10 cellular contexts compared by ENCODE assay signal in the genomic region with DNA sequence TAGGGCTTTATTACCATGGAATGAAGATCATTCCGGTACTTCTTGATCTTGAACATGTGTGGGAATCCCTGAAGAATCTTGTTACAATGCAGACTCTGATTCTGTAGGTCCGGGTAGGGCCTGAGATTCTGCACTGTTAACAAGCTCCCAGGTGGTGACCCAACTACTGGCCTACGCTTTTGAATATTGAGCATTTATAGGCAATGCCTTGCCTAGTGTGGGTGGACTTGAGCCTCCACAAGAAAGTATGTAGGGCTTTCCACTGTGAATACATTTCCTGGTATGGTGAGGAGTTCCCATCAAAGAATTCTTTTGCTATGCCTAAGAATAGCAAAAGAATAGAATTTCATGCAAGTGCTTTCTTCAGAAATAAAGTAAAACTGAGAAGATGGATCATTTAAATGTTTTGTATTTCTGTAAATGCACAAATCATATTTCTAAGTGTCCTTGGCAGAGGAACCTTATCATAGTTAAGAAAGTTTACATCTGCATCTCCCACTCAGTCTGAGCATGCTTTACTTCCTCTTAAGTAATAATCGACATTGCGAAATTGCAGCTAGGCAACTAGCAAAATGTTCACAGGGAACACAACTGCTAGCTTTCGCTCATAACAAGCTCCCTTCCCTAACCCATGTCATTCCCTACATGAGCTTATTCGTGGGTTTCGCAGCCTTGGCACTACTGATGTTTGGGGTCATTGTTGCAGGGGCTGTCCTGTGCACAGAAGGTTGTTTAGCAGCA.
A peak's percentile ranks its signal among the peaks of the same experiment; 100 is the strongest.
DNase-seq lines count a peak whose midpoint lies in the region; ATAC-seq, FAIRE-seq and TF ChIP-seq lines count a peak whose summit lies in the region.
"Had no signal": no experiment of that assay in that cellular context is flagged by ENCODE, and none has a peak within 500 bp of the region (broad histone marks: within the 10 kb centered on the region; RNA-seq: fewer than 3 reads in every experiment).

No MANE protein-coding gene starts in this region.

- H3K79me2 ChIP-seq in fibroblast of lung (ENCODE audit: control insufficient read depth, insufficient read depth, low read length): no peaks in the 10 kb centered on the region

- no peak for TF ChIP-seq CTCF in fibroblast of lung (conservative IDR thresholded peaks at IDR 0.05 in 1 of 2, IDR thresholded peaks at IDR 0.05 in 1 of 2; ENCODE audit: low read depth in 1 of 2, low read length in 2 of 2)

- no peak overlapping the region for H3K4me3 ChIP-seq in fibroblast of lung (replicated peaks in 1 of 4; ENCODE audit: control extremely low read depth in 1 of 4, insufficient read depth in 1 of 4, low read depth in 3 of 4, low read length in 4 of 4)

- no peak overlapping the region for H2AFZ ChIP-seq in fibroblast of lung (ENCODE audit: low read length)

- peaks cover 29% of the 10 kb centered on the region for H3K4me1 ChIP-seq in fibroblast of lung (ENCODE audit: control insufficient read depth, extremely low read depth, insufficient read depth, low read length)

- no peaks in the 10 kb centered on the region for H3K9me3 ChIP-seq in fibroblast of lung (ENCODE audit: control insufficient read depth, insufficient read depth, low read depth, low read length)

- peak overlapping the region; percentile 98 for H3K27ac ChIP-seq in fibroblast of lung (ENCODE audit: insufficient read depth, low read length)

- H3K9ac ChIP-seq in fibroblast of lung (ENCODE audit: insufficient read depth, low read length): peak overlapping the region; percentile 34

- no peaks in the 10 kb centered on the region for H3K27me3 ChIP-seq in fibroblast of lung (ENCODE audit: control insufficient read depth, insufficient read depth, low read length)

- FAIRE-seq in RCC 7860 (lab: Jason Lieb, UNC): no peak
- FAIRE-seq: endothelial cell of umbilical vein had no signal

- no peak for ATAC-seq in HG02610 (IDR thresholded peaks at IDR 0.05; ENCODE audit: unreplicated experiment)

- DNase-seq in GDM1 (lab: John Stamatoyannopoulos, UW) (peak; percentile 51), RCC 7860 (ENCODE audit: low spot score) (peak; percentile 59), fibroblast of lung (ENCODE audit: low read depth in 2 of 2) (peak; percentile 87 to 99), pons (ENCODE audit: low spot score) (peak; percentile 45), NCI-H1930 (lab: John Stamatoyannopoulos, UW) (no peak)
- no peak for DNase-seq in activated CD8-positive, alpha-beta memory T cell treated with anti-CD3 and anti-CD28 coated beads for 24 hours
- no peak for DNase-seq in stimulated activated naive CD4-positive, alpha-beta T cell (lab: John Stamatoyannopoulos, UW)
- DNase-seq: stimulated activated CD4-positive, alpha-beta T cell treated with anti-CD3 and anti-CD28 coated beads, Interleukin-4, amount 100 ng/mL, for 24 hours had no signal

- peak overlapping the region; percentile 41 for H3K4me2 ChIP-seq in fibroblast of lung (ENCODE audit: extremely low read depth, insufficient read depth, low read length)

- H4K20me1 ChIP-seq in fibroblast of lung (ENCODE audit: control insufficient read depth, extremely low read depth, insufficient read depth, low read length): no peaks in the 10 kb centered on the region

- no peaks in the 10 kb centered on the region for H3K36me3 ChIP-seq in fibroblast of lung (ENCODE audit: control insufficient read depth, insufficient read depth, low read length)

Comparison
In these comparisons a context has a peak if more than half of its experiments do, and no peak if none do; other contexts are left out.
1. DNase-seq: peak in GDM1 (single experiment), RCC 7860 (single experiment), fibroblast of lung (2 of 2) and pons (single experiment); none in activated CD8-positive, alpha-beta memory T cell treated with anti-CD3 and anti-CD28 coated beads for 24 hours (single experiment), NCI-H1930 (0 of 2) and stimulated activated naive CD4-positive, alpha-beta T cell (0 of 6).